ENCODE assay signal across 1 cellular context in genomic region chr4:8200302-8200975, GRCh38.
A peak's percentile ranks its signal among the peaks of the same experiment; 100 is the strongest.
TF ChIP-seq lines count a peak whose summit lies in the region.

No MANE protein-coding gene starts in this region.

TF ChIP-seq in K562, 482 proteins besides CTCF, POLR2A, EP300 and RAD21 (continued from another document and continues in another):
- TF ChIP-seq ZBTB8A (IDR thresholded peaks at IDR 0.05; ENCODE audit: partially characterized antibody) (no peak), HNRNPL (IDR thresholded peaks at IDR 0.05; ENCODE audit: low read depth, low read length) (no peak), FOXK2 (conservative IDR thresholded peaks at IDR 0.05 in 1 of 2, IDR thresholded peaks at IDR 0.05 in 1 of 2; ENCODE audit: low read depth in 2 of 2) (0 out of 4 replicates have a peak, but pooled peaks have one; percentile 18 to 48), E2F5 (CRISPR knock-in tag; IDR thresholded peaks at IDR 0.05) (no peak), PTBP1 (IDR thresholded peaks at IDR 0.05; ENCODE audit: low read depth, low read length) (no peak), ZNF277 (CRISPR knock-in tag; IDR thresholded peaks at IDR 0.05; ENCODE audit: borderline replicate concordance) (no peak), TSC22D4 (tag; IDR thresholded peaks at IDR 0.05) (no peak), L3MBTL2 (IDR thresholded peaks at IDR 0.05) (peak; percentile 74; the same call in 1 of the 2 replicates), CTBP1 (IDR thresholded peaks at IDR 0.05; ENCODE audit: borderline replicate concordance) (peak; percentile 75), ESRRA (IDR thresholded peaks at IDR 0.05; ENCODE audit: borderline replicate concordance, low read depth) (peak; percentile 64), SMC3 (conservative IDR thresholded peaks at IDR 0.05; ENCODE audit: insufficient read depth, low read depth, low read length) (no peak), ZNF3 (CRISPR knock-in tag; IDR thresholded peaks at IDR 0.05) (no peak), SRSF1 (IDR thresholded peaks at IDR 0.05; ENCODE audit: low read depth, low read length) (no peak), KLF1 (tag; IDR thresholded peaks at IDR 0.05) (peak; percentile 38; the same call in 1 of the 2 replicates), CEBPG (CRISPR knock-in tag; IDR thresholded peaks at IDR 0.05) (peak; percentile 83), CEBPG (tag; conservative IDR thresholded peaks at IDR 0.05 in 1 of 2, IDR thresholded peaks at IDR 0.05 in 1 of 2) (peak; percentile 66 to 71), PHF8 (IDR thresholded peaks at IDR 0.05; ENCODE audit: borderline replicate concordance, low read length) (peak; percentile 36; the same call in 1 of the 2 replicates), ATF1 (CRISPR knock-in tag; IDR thresholded peaks at IDR 0.05) (no peak), ATF1 (tag; IDR thresholded peaks at IDR 0.05) (peak; percentile 67), ZNF24 (IDR thresholded peaks at IDR 0.05) (no peak), MEIS2 (IDR thresholded peaks at IDR 0.05; ENCODE audit: partially characterized antibody) (peak; percentile 72), NFRKB (IDR thresholded peaks at IDR 0.05; ENCODE audit: low read depth) (0 out of 2 replicates have a peak, but pooled peaks have one; percentile 52), NCOR1 (IDR thresholded peaks at IDR 0.05) (no peak), SRSF9 (IDR thresholded peaks at IDR 0.05; ENCODE audit: borderline replicate concordance, low read depth, low read length) (no peak), ZC3H8 (IDR thresholded peaks at IDR 0.05) (no peak), ZNF668 (CRISPR knock-in tag; IDR thresholded peaks at IDR 0.05) (no peak), ZNF717 (CRISPR knock-in tag; IDR thresholded peaks at IDR 0.05) (no peak), BDP1 (IDR thresholded peaks at IDR 0.05; ENCODE audit: insufficient read depth, insufficient read length) (no peak), RBFOX2 (IDR thresholded peaks at IDR 0.05; ENCODE audit: low read depth, low read length) (peak; percentile 69), ETV1 (tag; conservative IDR thresholded peaks at IDR 0.05; ENCODE audit: low read depth) (no peak), NR2C2 (CRISPR knock-in tag; IDR thresholded peaks at IDR 0.05) (no peak), NR2C2 (tag; IDR thresholded peaks at IDR 0.05) (no peak), ZFP36 (IDR thresholded peaks at IDR 0.05; ENCODE audit: low read depth, low read length, partially characterized antibody) (no peak), MAZ (CRISPR knock-in tag; conservative IDR thresholded peaks at IDR 0.05 in 1 of 2, IDR thresholded peaks at IDR 0.05 in 1 of 2) (0 out of 4 replicates have a peak, but pooled peaks of 1 of the 2 experiments have one; percentile 18), SUPT5H (IDR thresholded peaks at IDR 0.05) (no peak), ESRRB (CRISPR knock-in tag; IDR thresholded peaks at IDR 0.05; ENCODE audit: borderline replicate concordance) (no peak), ZMIZ1 (IDR thresholded peaks at IDR 0.05; ENCODE audit: low read depth in 2 of 2, low read length in 2 of 2) (no peak), FOXA3 (CRISPR knock-in tag; conservative IDR thresholded peaks at IDR 0.05 in 1 of 2, IDR thresholded peaks at IDR 0.05 in 1 of 2) (peak in 1 of 2 experiments; percentile 43; a peak in 2 of 4 replicates), ZNF311 (CRISPR knock-in tag; IDR thresholded peaks at IDR 0.05) (no peak), GTF2E2 (tag; IDR thresholded peaks at IDR 0.05) (0 out of 2 replicates have a peak, but pooled peaks have one; percentile 21), ZBTB17 (CRISPR knock-in tag; IDR thresholded peaks at IDR 0.05) (0 out of 2 replicates have a peak, but pooled peaks have one; percentile 11), JUN (IDR thresholded peaks at IDR 0.05; ENCODE audit: borderline replicate concordance, low read depth, low read length) (no peak), JUN (CRISPR knock-in tag; IDR thresholded peaks at IDR 0.05; ENCODE audit: borderline replicate concordance) (peak; percentile 55; the same call in 1 of the 2 replicates), BRF1 (IDR thresholded peaks at IDR 0.05; ENCODE audit: borderline replicate concordance, extremely low read depth, insufficient read length) (no peak), RNF219 (CRISPR knock-in tag; IDR thresholded peaks at IDR 0.05) (no peak), AFF4 (CRISPR knock-in tag; IDR thresholded peaks at IDR 0.05) (0 out of 2 replicates have a peak, but pooled peaks have one; percentile 36), XRCC3 (IDR thresholded peaks at IDR 0.05) (no peak)
- TF ChIP-seq, protein P1, sequence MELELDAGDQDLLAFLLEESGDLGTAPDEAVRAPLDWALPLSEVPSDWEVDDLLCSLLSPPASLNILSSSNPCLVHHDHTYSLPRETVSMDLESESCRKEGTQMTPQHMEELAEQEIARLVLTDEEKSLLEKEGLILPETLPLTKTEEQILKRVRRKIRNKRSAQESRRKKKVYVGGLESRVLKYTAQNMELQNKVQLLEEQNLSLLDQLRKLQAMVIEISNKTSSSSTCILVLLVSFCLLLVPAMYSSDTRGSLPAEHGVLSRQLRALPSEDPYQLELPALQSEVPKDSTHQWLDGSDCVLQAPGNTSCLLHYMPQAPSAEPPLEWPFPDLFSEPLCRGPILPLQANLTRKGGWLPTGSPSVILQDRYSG (tag; conservative IDR thresholded peaks at IDR 0.05; ENCODE audit: low read depth) = no peak
- TF ChIP-seq, protein P2, sequence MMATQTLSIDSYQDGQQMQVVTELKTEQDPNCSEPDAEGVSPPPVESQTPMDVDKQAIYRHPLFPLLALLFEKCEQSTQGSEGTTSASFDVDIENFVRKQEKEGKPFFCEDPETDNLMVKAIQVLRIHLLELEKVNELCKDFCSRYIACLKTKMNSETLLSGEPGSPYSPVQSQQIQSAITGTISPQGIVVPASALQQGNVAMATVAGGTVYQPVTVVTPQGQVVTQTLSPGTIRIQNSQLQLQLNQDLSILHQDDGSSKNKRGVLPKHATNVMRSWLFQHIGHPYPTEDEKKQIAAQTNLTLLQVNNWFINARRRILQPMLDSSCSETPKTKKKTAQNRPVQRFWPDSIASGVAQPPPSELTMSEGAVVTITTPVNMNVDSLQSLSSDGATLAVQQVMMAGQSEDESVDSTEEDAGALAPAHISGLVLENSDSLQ (IDR thresholded peaks at IDR 0.05) = peak; percentile 71
- TF ChIP-seq, protein P3, sequence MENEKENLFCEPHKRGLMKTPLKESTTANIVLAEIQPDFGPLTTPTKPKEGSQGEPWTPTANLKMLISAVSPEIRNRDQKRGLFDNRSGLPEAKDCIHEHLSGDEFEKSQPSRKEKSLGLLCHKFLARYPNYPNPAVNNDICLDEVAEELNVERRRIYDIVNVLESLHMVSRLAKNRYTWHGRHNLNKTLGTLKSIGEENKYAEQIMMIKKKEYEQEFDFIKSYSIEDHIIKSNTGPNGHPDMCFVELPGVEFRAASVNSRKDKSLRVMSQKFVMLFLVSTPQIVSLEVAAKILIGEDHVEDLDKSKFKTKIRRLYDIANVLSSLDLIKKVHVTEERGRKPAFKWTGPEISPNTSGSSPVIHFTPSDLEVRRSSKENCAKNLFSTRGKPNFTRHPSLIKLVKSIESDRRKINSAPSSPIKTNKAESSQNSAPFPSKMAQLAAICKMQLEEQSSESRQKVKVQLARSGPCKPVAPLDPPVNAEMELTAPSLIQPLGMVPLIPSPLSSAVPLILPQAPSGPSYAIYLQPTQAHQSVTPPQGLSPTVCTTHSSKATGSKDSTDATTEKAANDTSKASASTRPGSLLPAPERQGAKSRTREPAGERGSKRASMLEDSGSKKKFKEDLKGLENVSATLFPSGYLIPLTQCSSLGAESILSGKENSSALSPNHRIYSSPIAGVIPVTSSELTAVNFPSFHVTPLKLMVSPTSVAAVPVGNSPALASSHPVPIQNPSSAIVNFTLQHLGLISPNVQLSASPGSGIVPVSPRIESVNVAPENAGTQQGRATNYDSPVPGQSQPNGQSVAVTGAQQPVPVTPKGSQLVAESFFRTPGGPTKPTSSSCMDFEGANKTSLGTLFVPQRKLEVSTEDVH (IDR thresholded peaks at IDR 0.05; ENCODE audit: low read depth, partially characterized antibody) = no peak
